ENCODE assay signal across 8 cellular contexts in genomic region chr20:33561981-33562601, GRCh38.
A peak's percentile ranks its signal among the peaks of the same experiment; 100 is the strongest.
DNase-seq lines count a peak whose midpoint lies in the region; ATAC-seq and TF ChIP-seq lines count a peak whose summit lies in the region.

No MANE protein-coding gene starts in this region.

- H3K27me3 ChIP-seq in adipocyte (replicated peaks; ENCODE audit: control insufficient read depth, insufficient read depth, low read length) (no peaks in the 10 kb centered on the region), heart right ventricle (no peaks in the 10 kb centered on the region)

- 10% methylated on average over 4 of the region's 4 CpGs for WGBS in heart right ventricle, 2 donors

- intact Hi-C loops in heart right ventricle (cut with DNase I), result no loop called here

- no peaks in the 10 kb centered on the region for H3K36me3 ChIP-seq in adipocyte (ENCODE audit: control insufficient read depth, insufficient read depth, low read length, severe bottlenecking)
- H3K36me3 ChIP-seq in heart right ventricle, result peaks cover 0 to 8% (median 0%) of the 10 kb centered on the region in 9 donors

- TF ChIP-seq CTCF in heart right ventricle (IDR thresholded peaks at IDR 0.05) (no peak), retinal pigment epithelial cell (conservative IDR thresholded peaks at IDR 0.05; ENCODE audit: low read depth, low read length) (no peak)

- no peaks in the 10 kb centered on the region for H3K9me3 ChIP-seq in adipocyte (ENCODE audit: control insufficient read depth, low read length)
- H3K9me3 ChIP-seq in heart right ventricle, result no peaks in the 10 kb centered on the region

- peaks cover 15% of the 10 kb centered on the region for H3K4me1 ChIP-seq in adipocyte (ENCODE audit: control insufficient read depth, insufficient read depth, low read length)
- H3K4me1 ChIP-seq in heart right ventricle, result peaks cover 0 to 32% (median 17%) of the 10 kb centered on the region in 9 donors

- peak; percentile 91 to 99 (median 96) for ATAC-seq in heart right ventricle
- no peak for ATAC-seq in GM21528 (IDR thresholded peaks at IDR 0.05; ENCODE audit: low FRiP score, unreplicated experiment)
- ATAC-seq in GM18520 (IDR thresholded peaks at IDR 0.05; ENCODE audit: unreplicated experiment), result no peak

- H3K9ac ChIP-seq in adipocyte (ENCODE audit: low read length), result no peak overlapping the region

- DNase-seq in DMS 273 (lab: John Stamatoyannopoulos, UW; ENCODE audit: unreplicated experiment) (peak; percentile 100), NCI-H2029 treated with DMSO at 0.1 percent for 48 hours (lab: John Stamatoyannopoulos, UW) (peak; percentile 96), adipocyte (ENCODE audit: low read depth) (peak; percentile 74), heart right ventricle (peak; percentile 47 to 86), retinal pigment epithelial cell (ENCODE audit: low read depth) (peak; percentile 58), CD1c-positive myeloid dendritic cell (ENCODE audit: extremely low spot score) (no peak)

- H3K27ac ChIP-seq in heart right ventricle, result peak overlapping the region in 7 of 10 donors; percentile 5 to 38 (median 26)

- H3K4me3 ChIP-seq in adipocyte (ENCODE audit: low read length), result peak overlapping the region; percentile 55
- H3K4me3 ChIP-seq in heart right ventricle, result peak overlapping the region in 6 of 10 donors; percentile 0 to 28 (median 9)
- no peak overlapping the region for H3K4me3 ChIP-seq in retinal pigment epithelial cell (ENCODE audit: low read length)

Comparison
In these comparisons a context has a peak if more than half of its experiments do, and no peak if none do; other contexts are left out.
1. ATAC-seq: peak in heart right ventricle (8 of 8); none in GM21528 (single experiment) and GM18520 (single experiment).